Comparison of ENCODE assay signal across 18 cellular contexts in the genomic region with DNA sequence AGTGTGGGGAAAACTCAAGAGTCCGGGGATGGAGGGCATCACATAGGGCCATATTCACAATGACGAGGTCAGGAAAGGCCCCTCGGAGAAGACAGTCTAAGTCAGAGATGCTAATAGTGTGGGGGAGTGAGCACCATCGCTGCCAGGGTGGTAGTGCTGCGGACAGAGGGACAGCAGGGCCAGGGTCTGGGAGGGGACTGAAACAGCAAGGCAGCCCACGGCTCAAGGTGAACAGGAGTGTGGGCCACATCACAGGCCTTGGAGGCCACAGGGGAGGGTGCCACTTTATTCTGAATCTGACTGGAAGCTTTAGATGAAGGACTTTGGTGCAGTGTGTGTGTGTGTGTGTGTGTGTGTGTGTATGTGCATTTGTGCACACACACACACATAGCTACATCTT.
DNase-seq lines count a peak whose midpoint lies in the region; ATAC-seq, FAIRE-seq and TF ChIP-seq lines count a peak whose summit lies in the region.
"Had no signal": no experiment of that assay in that cellular context is flagged by ENCODE, and none has a peak within 500 bp of the region (broad histone marks: within the 10 kb centered on the region; RNA-seq: fewer than 3 reads in every experiment).

No MANE protein-coding gene starts in this region.

- intact Hi-C loops in left ventricle myocardium superior (cut with micrococcal nuclease) (no loop called here), Right ventricle myocardium superior (cut with DNase I) (no loop called here), kidney (cut with DNase I) (no loop called here), posterior vena cava (cut with DNase I) (no loop called here)

- FAIRE-seq in kidney (lab: Jason Lieb, UNC), result no peak
- FAIRE-seq: A204.1, D721Med, G401.6, GM12891, HepG2 had no signal

- ATAC-seq in left ventricle myocardium superior, result no peak
- no peak for ATAC-seq in Right ventricle myocardium superior (ENCODE audit: poor library complexity)
- no peak for ATAC-seq in HG02678 (IDR thresholded peaks at IDR 0.05; ENCODE audit: unreplicated experiment)
- ATAC-seq: GM23338, HepG2 had no signal

- H3K36me3 ChIP-seq in kidney (ENCODE audit: control insufficient read depth in 1 of 2, insufficient read depth in 2 of 2, low read length in 2 of 2), result no peaks in the 10 kb centered on the region

- DNase-seq in left ventricle myocardium superior (peak; percentile 9), Right ventricle myocardium superior (no peak), kidney (peak; percentile 48), posterior vena cava (ENCODE audit: low spot score) (peak; percentile 59), NCI-H146 treated with DMSO at 0.1 percent for 48 hours (lab: John Stamatoyannopoulos, UW; ENCODE audit: unreplicated experiment) (no peak), RWPE1 (ENCODE audit: low spot score) (no peak)
- DNase-seq: C1 segment of cervical spinal cord; CD4-positive, alpha-beta T cell; COR-L47; EL; H9 had no signal

- H3K4me1 ChIP-seq in kidney (ENCODE audit: control insufficient read depth in 1 of 2, insufficient read depth in 1 of 2, low read depth in 1 of 2, low read length in 2 of 2), result no peaks in the 10 kb centered on the region

- TF ChIP-seq CTCF in kidney (IDR thresholded peaks at IDR 0.05; ENCODE audit: borderline replicate concordance, extremely low read depth, insufficient read depth) (no peak), RWPE1 (conservative IDR thresholded peaks at IDR 0.05; ENCODE audit: low read depth) (no peak)

- H3K4me3 ChIP-seq in kidney (ENCODE audit: low read length in 2 of 2), result no peak overlapping the region
- H3K4me3 ChIP-seq: GM23338 had no signal

- POLR2A ChIA-PET in RWPE1 (lab: Yijun Ruan, JAX; ENCODE audit: low non-redundant PET), result no interaction called here

- H3K27ac ChIP-seq in kidney (ENCODE audit: low read depth in 2 of 2, low read length in 2 of 2), result no peak overlapping the region
- no peak overlapping the region for H3K27ac ChIP-seq in RWPE1

- H3K9me3 ChIP-seq in kidney (ENCODE audit: control insufficient read depth in 1 of 2, low read length in 2 of 2), result no peaks in the 10 kb centered on the region

- H3K9ac ChIP-seq in kidney (ENCODE audit: low read length in 2 of 2), result no peak overlapping the region

- CTCF ChIA-PET in RWPE1 (lab: Yijun Ruan, JAX), result interaction anchor here (0.7 kb wide), 1 partner anchor 76 kb away, joined by 4 read pairs; no protein-coding TSS in a partner anchor

Comparison
In these comparisons a context has a peak if more than half of its experiments do, and no peak if none do; other contexts are left out.
1. DNase-seq: peak in left ventricle myocardium superior (single experiment), kidney (single experiment) and posterior vena cava (single experiment); none in Right ventricle myocardium superior (single experiment), NCI-H146 treated with DMSO at 0.1 percent for 48 hours (single experiment) and RWPE1 (single experiment).